31 cellular contexts compared by ENCODE assay signal in the genomic region with DNA sequence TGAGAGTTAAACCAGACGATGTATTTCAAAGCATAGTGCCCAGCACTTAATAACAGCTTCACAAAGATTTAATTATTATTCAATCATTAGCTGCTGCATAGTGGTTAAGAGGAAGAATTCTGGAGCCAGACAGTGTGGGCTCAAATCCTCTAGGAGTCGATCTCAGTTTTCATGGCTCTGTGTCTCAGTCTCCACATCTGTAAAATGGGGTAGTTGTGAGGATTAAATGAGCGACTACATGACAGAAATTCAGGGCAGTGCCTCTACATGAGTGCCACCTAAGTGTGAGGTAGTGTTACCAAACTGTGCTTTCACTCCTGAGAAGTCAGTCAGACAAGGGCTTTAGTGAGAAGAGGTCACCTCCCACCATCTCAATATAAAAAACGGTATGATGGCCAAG.
"Had no signal": no experiment of that assay in that cellular context is flagged by ENCODE, and none has a peak within 500 bp of the region (broad histone marks: within the 10 kb centered on the region; RNA-seq: fewer than 3 reads in every experiment).

No MANE protein-coding gene starts in this region.

- H3K36me3 ChIP-seq: left lung, neutrophil, right atrium auricular region, stomach, thyroid gland, transverse colon, upper lobe of left lung, vagina had no signal

- H3K4me1 ChIP-seq: left lung, right atrium auricular region, transverse colon, upper lobe of left lung, vagina had no signal

- H3K4me3 ChIP-seq: left lung, lung, mucosa of descending colon, right atrium auricular region, skin epidermis, stomach, testis, thyroid gland, transverse colon, upper lobe of left lung, vagina had no signal

- H3K4me3 Mint-ChIP-seq: immature natural killer cell; memory B cell; naive thymus-derived CD4-positive, alpha-beta T cell; nephron; neural crest cell; stimulated activated naive B cell treated with anti-CD40 and anti-IgM and Interleukin-4, amounts not matched to agents 10 μg/mL and 1 μg/mL and 100 μg/mL, for 72 hours had no signal

- H3K27ac ChIP-seq: left lung, neutrophil, parathyroid adenoma, right atrium auricular region, stomach, thyroid gland, upper lobe of left lung, vagina had no signal

- DNase-seq: hypothalamus; immature natural killer cell; kidney; left colon; left lung; midbrain; mucosa of descending colon; naive thymus-derived CD4-positive, alpha-beta T cell; occipital lobe; stimulated activated CD4-positive, alpha-beta T cell treated with anti-CD3 and anti-CD28 coated beads, Interleukin-12 subunit alpha, Interleukin-12 subunit beta, amount 100 ng/mL, for 4 hours; stimulated activated CD4-positive, alpha-beta T cell treated with anti-CD3 and anti-CD28 coated beads, Interleukin-15, amount 100 ng/mL, for 24 hours; stimulated activated CD4-positive, alpha-beta T cell treated with anti-CD3 and anti-CD28 coated beads, Interleukin-2, amount 100 ng/mL, for 24 hours; stimulated activated CD4-positive, alpha-beta T cell treated with anti-CD3 and anti-CD28 coated beads, Interleukin-4, amount 100 ng/mL, for 1 hour; stimulated activated naive B cell treated with anti-CD40 and anti-IgM and Interleukin-4, amounts not matched to agents 10 μg/mL and 1 μg/mL and 100 μg/mL, for 72 hours; stimulated activated naive CD8-positive, alpha-beta T cell treated with anti-CD3 and anti-CD28 coated beads, Interleukin-15, Interleukin-2, amounts not matched to agents 100 U/mL and 50 U/mL, for 24 hours; stomach; thyroid gland; transverse colon; upper lobe of left lung had no signal

- H3K27ac Mint-ChIP-seq: immature natural killer cell; memory B cell; naive thymus-derived CD4-positive, alpha-beta T cell; stimulated activated naive B cell treated with anti-CD40 and anti-IgM and Interleukin-4, amounts not matched to agents 10 μg/mL and 1 μg/mL and 100 μg/mL, for 72 hours had no signal

- H3K79me2 ChIP-seq: parathyroid adenoma had no signal

- H3K27me3 ChIP-seq: right atrium auricular region, testis, thyroid gland, transverse colon, upper lobe of left lung, vagina had no signal

- H3K9me3 Mint-ChIP-seq: immature natural killer cell had no signal

- FAIRE-seq: islet of Langerhans, kidney had no signal

- H3K9me3 ChIP-seq: mucosa of descending colon, neutrophil, testis, thyroid gland, transverse colon, vagina had no signal

- H3K4me1 Mint-ChIP-seq: immature natural killer cell; memory B cell; naive thymus-derived CD4-positive, alpha-beta T cell; stimulated activated naive B cell treated with anti-CD40 and anti-IgM and Interleukin-4, amounts not matched to agents 10 μg/mL and 1 μg/mL and 100 μg/mL, for 72 hours had no signal

- H3K9ac ChIP-seq: parathyroid adenoma had no signal

- ATAC-seq: left colon; left lung; mucosa of descending colon; naive thymus-derived CD4-positive, alpha-beta T cell; sciatic nerve; stimulated activated naive B cell treated with anti-CD40 and anti-IgM and Interleukin-4, amounts not matched to agents 10 μg/mL and 1 μg/mL and 100 μg/mL, for 72 hours; stimulated activated naive CD8-positive, alpha-beta T cell treated with anti-CD3 and anti-CD28 coated beads, Interleukin-15, Interleukin-2, amounts not matched to agents 100 U/mL and 50 U/mL, for 24 hours had no signal

- H3K36me3 Mint-ChIP-seq: immature natural killer cell; memory B cell; naive thymus-derived CD4-positive, alpha-beta T cell; stimulated activated naive B cell treated with anti-CD40 and anti-IgM and Interleukin-4, amounts not matched to agents 10 μg/mL and 1 μg/mL and 100 μg/mL, for 72 hours had no signal
